1 cellular context compared by ENCODE assay signal in genomic region chr2:111897924-111898702, GRCh38.
TF ChIP-seq lines count a peak whose summit lies in the region.

Gene MERTK, plus strand, starts transcription at chr2:111898607. Its CDS starts 129 bp downstream, at chr2:111898736.

TF ChIP-seq in HepG2, 621 proteins besides CTCF, POLR2A, EP300 and RAD21 (continued from another document and continues in another):
- peak; percentile 87 for TF ChIP-seq ZNF280B (CRISPR knock-in tag; IDR thresholded peaks at IDR 0.05; ENCODE audit: borderline replicate concordance)
- no peak for TF ChIP-seq KDM6A (CRISPR knock-in tag; IDR thresholded peaks at IDR 0.05; ENCODE audit: low read depth)
- TF ChIP-seq ZNF10 (CRISPR knock-in tag; IDR thresholded peaks at IDR 0.05; ENCODE audit: borderline replicate concordance, low read depth) = no peak
- TF ChIP-seq ZNF674 (CRISPR knock-in tag; IDR thresholded peaks at IDR 0.05; ENCODE audit: low read depth) = no peak
- TF ChIP-seq BRD4 (CRISPR knock-in tag; IDR thresholded peaks at IDR 0.05) = peak; percentile 88; the same call in 1 of the 2 replicates
- TF ChIP-seq ZHX2 (IDR thresholded peaks at IDR 0.05; ENCODE audit: low read depth) = no peak
- no peak for TF ChIP-seq ZHX2 (CRISPR knock-in tag; IDR thresholded peaks at IDR 0.05; ENCODE audit: borderline replicate concordance)
- peak; percentile 9; the same call in 1 of the 2 replicates for TF ChIP-seq ZSCAN31 (CRISPR knock-in tag; IDR thresholded peaks at IDR 0.05; ENCODE audit: low read depth)
- peak; percentile 57 for TF ChIP-seq FOXA3 (CRISPR knock-in tag; IDR thresholded peaks at IDR 0.05)
- no peak for TF ChIP-seq ZNF318 (CRISPR knock-in tag; IDR thresholded peaks at IDR 0.05)
- TF ChIP-seq ZNF580 (CRISPR knock-in tag; IDR thresholded peaks at IDR 0.05; ENCODE audit: borderline replicate concordance, low read depth) = peak; percentile 86; the same call in 1 of the 2 replicates
- peak; percentile 93 for TF ChIP-seq HNF1B (CRISPR knock-in tag; IDR thresholded peaks at IDR 0.05)
- peak; percentile 81 for TF ChIP-seq HOXA5 (CRISPR knock-in tag; IDR thresholded peaks at IDR 0.05)
- TF ChIP-seq E2F2 (CRISPR knock-in tag; IDR thresholded peaks at IDR 0.05; ENCODE audit: borderline replicate concordance) = peak; percentile 88; the same call in 1 of the 2 replicates
- TF ChIP-seq SRSF1 (optimal IDR thresholded peaks at IDR 0.05; ENCODE audit: low read depth, low read length) = no peak
- TF ChIP-seq GPBP1L1 (CRISPR knock-in tag; IDR thresholded peaks at IDR 0.05) = no peak
- no peak for TF ChIP-seq ZSCAN5A (CRISPR knock-in tag; IDR thresholded peaks at IDR 0.05; ENCODE audit: borderline replicate concordance)
- TF ChIP-seq ZFY (CRISPR knock-in tag; IDR thresholded peaks at IDR 0.05) = peak; percentile 93
- TF ChIP-seq ZNF317 (CRISPR knock-in tag; IDR thresholded peaks at IDR 0.05) = peak; percentile 60; the same call in 1 of the 2 replicates
- peak; percentile 71 for TF ChIP-seq ZNF503 (CRISPR knock-in tag; IDR thresholded peaks at IDR 0.05)
- TF ChIP-seq FOXM1 (CRISPR knock-in tag; IDR thresholded peaks at IDR 0.05) = no peak
- peak; percentile 88 for TF ChIP-seq ZSCAN12 (CRISPR knock-in tag; IDR thresholded peaks at IDR 0.05)
- peak; percentile 47 to 96; a peak in 2 of 4 replicates for TF ChIP-seq KLF16 (CRISPR knock-in tag; IDR thresholded peaks at IDR 0.05)
- TF ChIP-seq TFDP2 (CRISPR knock-in tag; IDR thresholded peaks at IDR 0.05) = peak; percentile 58
- TF ChIP-seq NCOR1 (IDR thresholded peaks at IDR 0.05; ENCODE audit: borderline replicate concordance, low read length) = peak; percentile 59; the same call in 1 of the 2 replicates
- TF ChIP-seq ZKSCAN1 (IDR thresholded peaks at IDR 0.05; ENCODE audit: low read length) = no peak
- TF ChIP-seq MED8 (CRISPR knock-in tag; IDR thresholded peaks at IDR 0.05; ENCODE audit: insufficient replicate concordance) = no peak
